ENCODE assay signal across 8 cellular contexts in the genomic region with DNA sequence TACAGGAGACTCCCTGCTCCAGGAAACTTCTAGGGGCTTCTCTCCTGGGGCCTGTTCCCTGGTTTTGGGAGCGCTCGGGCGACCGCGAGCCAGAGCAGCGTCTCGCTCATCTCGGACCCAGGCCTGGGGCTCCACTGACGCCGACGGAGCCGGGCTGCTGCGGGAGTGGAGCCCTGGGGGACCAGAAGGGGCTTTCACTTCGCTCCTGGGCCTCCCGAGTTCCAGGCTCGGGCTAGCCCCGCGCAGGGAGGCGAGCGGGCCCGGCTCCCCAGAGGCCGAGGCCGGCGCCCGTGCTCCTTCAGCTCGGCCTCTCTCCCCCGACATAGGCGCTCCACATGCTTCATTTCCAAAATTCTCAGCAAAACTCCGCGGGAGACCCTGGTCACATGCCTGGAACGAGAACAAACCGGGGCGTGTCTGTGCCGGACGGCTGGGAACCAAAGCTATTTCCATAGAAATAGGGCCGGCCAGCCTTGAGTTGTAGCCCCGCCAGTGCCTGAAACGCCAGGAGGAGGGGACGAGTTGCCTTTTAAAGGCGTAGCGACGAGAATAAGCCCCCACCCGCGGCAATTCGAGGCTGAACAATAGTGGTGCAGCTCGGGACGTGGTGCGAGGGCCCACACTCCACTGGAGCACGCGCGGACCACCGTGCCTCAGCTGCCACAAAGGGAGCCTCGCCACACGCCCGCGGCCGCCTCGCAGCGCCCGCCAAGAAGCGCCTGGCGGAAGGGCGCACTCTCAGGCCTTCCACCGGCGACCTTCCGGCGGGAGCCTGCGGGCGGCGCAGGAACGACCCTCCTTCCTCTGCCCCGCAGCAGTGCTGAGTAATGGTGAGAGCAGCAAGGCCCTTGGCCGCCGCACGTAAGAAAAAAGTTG. TPM values are rescaled to one million over a fixed set of nuclear protein-coding genes. Genes with fewer than 3 reads are reported as not detected.
DNase-seq lines count a peak whose midpoint lies in the region; ATAC-seq, FAIRE-seq and TF ChIP-seq lines count a peak whose summit lies in the region.

No MANE protein-coding gene starts in this region.

- no peaks in the 10 kb centered on the region for H3F3A ChIP-seq in PC-3 (ENCODE audit: low read length, unreplicated experiment)

- H3K4me3 ChIP-seq in PC-3 (ENCODE audit: low read length) (peak overlapping the region; percentile 68), bronchial epithelial cell (ENCODE audit: low read depth, low read length) (peak overlapping the region; percentile 52)

- H3K9me3 ChIP-seq in PC-3 (ENCODE audit: low read length) = no peaks in the 10 kb centered on the region

- FAIRE-seq in bronchial epithelial cell (lab: Jason Lieb, UNC) (no peak), D721Med (lab: Jason Lieb, UNC) (no peak)

- peaks cover 26% of the 10 kb centered on the region for H3K4me1 ChIP-seq in PC-3 (ENCODE audit: insufficient read depth, low read length)

- peaks cover 43% of the 10 kb centered on the region for H3K79me2 ChIP-seq in PC-3 (ENCODE audit: low read length)

- H3K9ac ChIP-seq in PC-3 (ENCODE audit: low read length) = peak overlapping the region; percentile 95

- peak overlapping the region; percentile 91 for H3K27ac ChIP-seq in PC-3 (ENCODE audit: low read length)

- H3K27me3 ChIP-seq in PC-3 (ENCODE audit: low read length) = no peaks in the 10 kb centered on the region
- H3K27me3 ChIP-seq in bronchial epithelial cell (ENCODE audit: control insufficient read depth, insufficient read depth, low read length) = no peaks in the 10 kb centered on the region

- BruUV-seq in PC-3 (replicated peaks; lab: Mats Ljungman, UMichigan) = TSS peak; percentile 79

- POLR2A ChIA-PET in PC-3 (lab: Charles Lee; ENCODE audit: unreplicated experiment) = interaction anchor here (0.6 to 1.1 kb wide), 4 partner anchors 25 to 112 kb away, joined by 4 to 16 read pairs (median 4); no protein-coding TSS in a partner anchor

- DNase-seq in DMS79 treated with DMSO at 0.1 percent for 48 hours (lab: John Stamatoyannopoulos, UW) (peak; percentile 29), PC-3 (no peak), bronchial epithelial cell (ENCODE audit: low read depth) (peak; percentile 21), iris pigment epithelial cell (ENCODE audit: low read depth) (peak; percentile 79), smooth muscle cell of the brain vasculature (ENCODE audit: low read depth, low spot score) (peak; percentile 72), D721Med (ENCODE audit: insufficient read length, low spot score) (no peak)

- TF ChIP-seq CTCF in PC-3 (conservative IDR thresholded peaks at IDR 0.05; ENCODE audit: low read depth, low read length) (no peak), bronchial epithelial cell (IDR thresholded peaks at IDR 0.05; ENCODE audit: insufficient read depth, low read length, severe bottlenecking) (no peak), D721Med (IDR thresholded peaks at IDR 0.05; ENCODE audit: insufficient read depth, missing control alignments) (no peak)

- CTCF ChIA-PET in PC-3 (lab: Charles Lee) = interaction anchor here (0.6 to 1.5 kb wide), 11 partner anchors 20 to 323 kb away, joined by 3 to 22 read pairs (median 5); partner anchors contain the start of gene SLC36A1

- H3K4me2 ChIP-seq in PC-3 (ENCODE audit: low read length) = peak overlapping the region; percentile 90

- peak; percentile 40 for ATAC-seq in GM19395 (IDR thresholded peaks at IDR 0.05; ENCODE audit: unreplicated experiment)
- peak; percentile 22 for ATAC-seq in HG03457 (IDR thresholded peaks at IDR 0.05; ENCODE audit: unreplicated experiment)
- peak; percentile 6 for ATAC-seq in PC-3

- H3K36me3 ChIP-seq in PC-3 (ENCODE audit: low read depth, low read length) (no peaks in the 10 kb centered on the region), bronchial epithelial cell (ENCODE audit: control insufficient read depth, insufficient read depth, low read length) (peaks cover 2% of the 10 kb centered on the region)

- H4K20me1 ChIP-seq in PC-3 (ENCODE audit: low read length) = peaks cover 34% of the 10 kb centered on the region

- intact Hi-C loops in PC-3 (cut with micrococcal nuclease) = loop anchor here (1.0 kb wide), 4 partner anchors 12 to 322 kb away; partner anchors contain the start of gene ATOX1

- H3K9me2 ChIP-seq in PC-3 (replicated peaks; ENCODE audit: low read length) = no peaks in the 10 kb centered on the region

- H2AFZ ChIP-seq in PC-3 (ENCODE audit: low read length) = peak overlapping the region; percentile 86

RNA-seq across cellular contexts. Expression of gene G3BP1, which starts 1.1 kb away (rescaled TPM):
- total RNA-seq in PC-3 (2014; rRNA removed) (133 and 157 TPM in 2 replicates), bronchial epithelial cell (178 and 242 TPM in 2 replicates)

RNA-seq across cellular contexts. Expression of gene ATOX1, which starts 12.2 kb away (rescaled TPM):
- total RNA-seq in PC-3 (2014; rRNA removed) = 81.4 and 122 TPM in 2 replicates
- total RNA-seq in bronchial epithelial cell = 26.9 and 61.4 TPM in 2 replicates

Comparison
In these comparisons a context has a peak if more than half of its experiments do, and no peak if none do; other contexts are left out.
1. DNase-seq: peak in DMS79 treated with DMSO at 0.1 percent for 48 hours (single experiment), bronchial epithelial cell (single experiment), iris pigment epithelial cell (single experiment) and smooth muscle cell of the brain vasculature (single experiment); none in PC-3 (single experiment) and D721Med (single experiment).
2. Peak in every context shown above with its lines, with median percentiles within 50 percentile points of each other: ATAC-seq.